1 cellular context compared by ENCODE assay signal in the genomic region with DNA sequence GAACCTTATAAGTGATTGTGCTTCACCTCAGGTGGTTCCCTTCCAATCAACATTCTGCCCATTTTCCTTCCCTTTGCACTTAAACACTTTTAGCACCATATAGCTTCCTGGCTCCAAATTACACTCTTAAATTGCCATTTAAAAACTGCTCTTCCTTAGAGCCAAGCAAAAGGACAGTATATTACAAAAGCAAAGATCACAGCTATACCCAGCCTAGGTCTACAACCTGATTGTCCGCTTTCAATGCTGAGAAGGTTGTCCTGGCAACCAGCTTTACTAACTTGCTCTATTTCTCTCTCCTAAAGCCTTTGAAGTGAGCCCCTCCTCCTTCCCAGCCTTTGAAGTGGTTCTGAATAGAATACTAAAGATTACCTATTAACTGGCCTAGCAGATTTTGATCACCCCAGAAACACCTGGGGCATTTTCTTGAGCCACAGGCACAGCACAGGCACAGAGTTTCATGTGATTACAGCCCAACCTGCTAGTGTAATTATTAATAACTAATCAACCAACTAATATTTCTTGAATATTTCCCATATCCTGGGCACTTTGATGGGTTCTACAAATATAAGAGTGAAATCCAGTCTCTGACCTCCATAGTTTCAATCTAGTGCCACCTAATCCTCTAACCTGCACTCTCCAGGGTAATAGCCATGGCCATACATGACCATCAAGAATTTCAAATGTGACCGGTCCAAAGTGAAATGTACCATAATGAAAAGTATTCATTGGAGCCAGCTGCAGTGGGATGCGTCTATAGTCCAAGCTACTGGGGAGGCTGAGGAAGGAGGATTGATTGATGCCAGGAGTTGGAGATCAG.
A peak's percentile ranks its signal among the peaks of the same experiment; 100 is the strongest.
TF ChIP-seq lines count a peak whose summit lies in the region.

No MANE protein-coding gene starts in this region.

TF ChIP-seq in HepG2, 621 proteins besides CTCF, POLR2A, EP300 and RAD21 (continued from another document and continues in another):
- TF ChIP-seq, protein P1, sequence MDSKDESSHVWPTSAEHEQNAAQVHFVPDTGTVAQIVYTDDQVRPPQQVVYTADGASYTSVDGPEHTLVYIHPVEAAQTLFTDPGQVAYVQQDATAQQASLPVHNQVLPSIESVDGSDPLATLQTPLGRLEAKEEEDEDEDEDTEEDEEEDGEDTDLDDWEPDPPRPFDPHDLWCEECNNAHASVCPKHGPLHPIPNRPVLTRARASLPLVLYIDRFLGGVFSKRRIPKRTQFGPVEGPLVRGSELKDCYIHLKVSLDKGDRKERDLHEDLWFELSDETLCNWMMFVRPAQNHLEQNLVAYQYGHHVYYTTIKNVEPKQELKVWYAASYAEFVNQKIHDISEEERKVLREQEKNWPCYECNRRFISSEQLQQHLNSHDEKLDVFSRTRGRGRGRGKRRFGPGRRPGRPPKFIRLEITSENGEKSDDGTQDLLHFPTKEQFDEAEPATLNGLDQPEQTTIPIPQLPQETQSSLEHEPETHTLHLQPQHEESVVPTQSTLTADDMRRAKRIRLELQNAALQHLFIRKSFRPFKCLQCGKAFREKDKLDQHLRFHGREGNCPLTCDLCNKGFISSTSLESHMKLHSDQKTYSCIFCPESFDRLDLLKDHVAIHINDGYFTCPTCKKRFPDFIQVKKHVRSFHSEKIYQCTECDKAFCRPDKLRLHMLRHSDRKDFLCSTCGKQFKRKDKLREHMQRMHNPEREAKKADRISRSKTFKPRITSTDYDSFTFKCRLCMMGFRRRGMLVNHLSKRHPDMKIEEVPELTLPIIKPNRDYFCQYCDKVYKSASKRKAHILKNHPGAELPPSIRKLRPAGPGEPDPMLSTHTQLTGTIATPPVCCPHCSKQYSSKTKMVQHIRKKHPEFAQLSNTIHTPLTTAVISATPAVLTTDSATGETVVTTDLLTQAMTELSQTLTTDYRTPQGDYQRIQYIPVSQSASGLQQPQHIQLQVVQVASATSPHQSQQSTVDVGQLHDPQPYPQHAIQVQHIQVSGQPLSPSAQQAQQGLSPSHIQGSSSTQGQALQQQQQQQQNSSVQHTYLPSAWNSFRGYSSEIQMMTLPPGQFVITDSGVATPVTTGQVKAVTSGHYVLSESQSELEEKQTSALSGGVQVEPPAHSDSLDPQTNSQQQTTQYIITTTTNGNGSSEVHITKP (CRISPR knock-in tag; IDR thresholded peaks at IDR 0.05; ENCODE audit: low read depth) = no peak
- no peak for TF ChIP-seq PRMT3 (CRISPR knock-in tag; IDR thresholded peaks at IDR 0.05; ENCODE audit: borderline replicate concordance, low read depth)
- no peak for TF ChIP-seq ZNF773 (CRISPR knock-in tag; IDR thresholded peaks at IDR 0.05; ENCODE audit: borderline replicate concordance)
- TF ChIP-seq, protein P2, sequence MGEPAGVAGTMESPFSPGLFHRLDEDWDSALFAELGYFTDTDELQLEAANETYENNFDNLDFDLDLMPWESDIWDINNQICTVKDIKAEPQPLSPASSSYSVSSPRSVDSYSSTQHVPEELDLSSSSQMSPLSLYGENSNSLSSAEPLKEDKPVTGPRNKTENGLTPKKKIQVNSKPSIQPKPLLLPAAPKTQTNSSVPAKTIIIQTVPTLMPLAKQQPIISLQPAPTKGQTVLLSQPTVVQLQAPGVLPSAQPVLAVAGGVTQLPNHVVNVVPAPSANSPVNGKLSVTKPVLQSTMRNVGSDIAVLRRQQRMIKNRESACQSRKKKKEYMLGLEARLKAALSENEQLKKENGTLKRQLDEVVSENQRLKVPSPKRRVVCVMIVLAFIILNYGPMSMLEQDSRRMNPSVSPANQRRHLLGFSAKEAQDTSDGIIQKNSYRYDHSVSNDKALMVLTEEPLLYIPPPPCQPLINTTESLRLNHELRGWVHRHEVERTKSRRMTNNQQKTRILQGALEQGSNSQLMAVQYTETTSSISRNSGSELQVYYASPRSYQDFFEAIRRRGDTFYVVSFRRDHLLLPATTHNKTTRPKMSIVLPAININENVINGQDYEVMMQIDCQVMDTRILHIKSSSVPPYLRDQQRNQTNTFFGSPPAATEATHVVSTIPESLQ (CRISPR knock-in tag; conservative IDR thresholded peaks at IDR 0.05) = no peak
- TF ChIP-seq, protein P3, sequence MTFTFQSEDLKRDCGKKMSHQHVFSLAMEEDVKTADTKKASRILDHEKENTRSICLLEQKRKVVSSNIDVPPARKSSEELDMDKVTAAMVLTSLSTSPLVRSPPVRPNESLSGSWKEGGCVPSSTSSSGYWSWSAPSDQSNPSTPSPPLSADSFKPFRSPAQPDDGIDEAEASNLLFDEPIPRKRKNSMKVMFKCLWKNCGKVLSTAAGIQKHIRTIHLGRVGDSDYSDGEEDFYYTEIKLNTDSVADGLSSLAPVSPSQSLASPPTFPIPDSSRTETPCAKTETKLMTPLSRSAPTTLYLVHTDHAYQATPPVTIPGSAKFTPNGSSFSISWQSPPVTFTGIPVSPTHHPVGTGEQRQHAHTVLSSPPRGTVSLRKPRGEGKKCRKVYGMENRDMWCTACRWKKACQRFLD (CRISPR knock-in tag; IDR thresholded peaks at IDR 0.05; ENCODE audit: borderline replicate concordance) = no peak
- TF ChIP-seq ZNF292 (CRISPR knock-in tag; IDR thresholded peaks at IDR 0.05; ENCODE audit: borderline replicate concordance, low read depth) = peak; percentile 72; the same call in 1 of the 2 replicates
- no peak; the same call in 1 of the 2 replicates for TF ChIP-seq ZNF615 (CRISPR knock-in tag; IDR thresholded peaks at IDR 0.05; ENCODE audit: borderline replicate concordance)
- TF ChIP-seq, protein P4, sequence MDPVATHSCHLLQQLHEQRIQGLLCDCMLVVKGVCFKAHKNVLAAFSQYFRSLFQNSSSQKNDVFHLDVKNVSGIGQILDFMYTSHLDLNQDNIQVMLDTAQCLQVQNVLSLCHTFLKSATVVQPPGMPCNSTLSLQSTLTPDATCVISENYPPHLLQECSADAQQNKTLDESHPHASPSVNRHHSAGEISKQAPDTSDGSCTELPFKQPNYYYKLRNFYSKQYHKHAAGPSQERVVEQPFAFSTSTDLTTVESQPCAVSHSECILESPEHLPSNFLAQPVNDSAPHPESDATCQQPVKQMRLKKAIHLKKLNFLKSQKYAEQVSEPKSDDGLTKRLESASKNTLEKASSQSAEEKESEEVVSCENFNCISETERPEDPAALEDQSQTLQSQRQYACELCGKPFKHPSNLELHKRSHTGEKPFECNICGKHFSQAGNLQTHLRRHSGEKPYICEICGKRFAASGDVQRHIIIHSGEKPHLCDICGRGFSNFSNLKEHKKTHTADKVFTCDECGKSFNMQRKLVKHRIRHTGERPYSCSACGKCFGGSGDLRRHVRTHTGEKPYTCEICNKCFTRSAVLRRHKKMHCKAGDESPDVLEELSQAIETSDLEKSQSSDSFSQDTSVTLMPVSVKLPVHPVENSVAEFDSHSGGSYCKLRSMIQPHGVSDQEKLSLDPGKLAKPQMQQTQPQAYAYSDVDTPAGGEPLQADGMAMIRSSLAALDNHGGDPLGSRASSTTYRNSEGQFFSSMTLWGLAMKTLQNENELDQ (CRISPR knock-in tag; IDR thresholded peaks at IDR 0.05; ENCODE audit: borderline replicate concordance) = no peak
- no peak for TF ChIP-seq SKI (IDR thresholded peaks at IDR 0.05; ENCODE audit: partially characterized antibody)
- TF ChIP-seq, protein P5, sequence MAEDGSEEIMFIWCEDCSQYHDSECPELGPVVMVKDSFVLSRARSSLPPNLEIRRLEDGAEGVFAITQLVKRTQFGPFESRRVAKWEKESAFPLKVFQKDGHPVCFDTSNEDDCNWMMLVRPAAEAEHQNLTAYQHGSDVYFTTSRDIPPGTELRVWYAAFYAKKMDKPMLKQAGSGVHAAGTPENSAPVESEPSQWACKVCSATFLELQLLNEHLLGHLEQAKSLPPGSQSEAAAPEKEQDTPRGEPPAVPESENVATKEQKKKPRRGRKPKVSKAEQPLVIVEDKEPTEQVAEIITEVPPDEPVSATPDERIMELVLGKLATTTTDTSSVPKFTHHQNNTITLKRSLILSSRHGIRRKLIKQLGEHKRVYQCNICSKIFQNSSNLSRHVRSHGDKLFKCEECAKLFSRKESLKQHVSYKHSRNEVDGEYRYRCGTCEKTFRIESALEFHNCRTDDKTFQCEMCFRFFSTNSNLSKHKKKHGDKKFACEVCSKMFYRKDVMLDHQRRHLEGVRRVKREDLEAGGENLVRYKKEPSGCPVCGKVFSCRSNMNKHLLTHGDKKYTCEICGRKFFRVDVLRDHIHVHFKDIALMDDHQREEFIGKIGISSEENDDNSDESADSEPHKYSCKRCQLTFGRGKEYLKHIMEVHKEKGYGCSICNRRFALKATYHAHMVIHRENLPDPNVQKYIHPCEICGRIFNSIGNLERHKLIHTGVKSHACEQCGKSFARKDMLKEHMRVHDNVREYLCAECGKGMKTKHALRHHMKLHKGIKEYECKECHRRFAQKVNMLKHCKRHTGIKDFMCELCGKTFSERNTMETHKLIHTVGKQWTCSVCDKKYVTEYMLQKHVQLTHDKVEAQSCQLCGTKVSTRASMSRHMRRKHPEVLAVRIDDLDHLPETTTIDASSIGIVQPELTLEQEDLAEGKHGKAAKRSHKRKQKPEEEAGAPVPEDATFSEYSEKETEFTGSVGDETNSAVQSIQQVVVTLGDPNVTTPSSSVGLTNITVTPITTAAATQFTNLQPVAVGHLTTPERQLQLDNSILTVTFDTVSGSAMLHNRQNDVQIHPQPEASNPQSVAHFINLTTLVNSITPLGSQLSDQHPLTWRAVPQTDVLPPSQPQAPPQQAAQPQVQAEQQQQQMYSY (CRISPR knock-in tag; IDR thresholded peaks at IDR 0.05) = no peak
- TF ChIP-seq RBAK (CRISPR knock-in tag; IDR thresholded peaks at IDR 0.05) = no peak
- TF ChIP-seq, protein P6, sequence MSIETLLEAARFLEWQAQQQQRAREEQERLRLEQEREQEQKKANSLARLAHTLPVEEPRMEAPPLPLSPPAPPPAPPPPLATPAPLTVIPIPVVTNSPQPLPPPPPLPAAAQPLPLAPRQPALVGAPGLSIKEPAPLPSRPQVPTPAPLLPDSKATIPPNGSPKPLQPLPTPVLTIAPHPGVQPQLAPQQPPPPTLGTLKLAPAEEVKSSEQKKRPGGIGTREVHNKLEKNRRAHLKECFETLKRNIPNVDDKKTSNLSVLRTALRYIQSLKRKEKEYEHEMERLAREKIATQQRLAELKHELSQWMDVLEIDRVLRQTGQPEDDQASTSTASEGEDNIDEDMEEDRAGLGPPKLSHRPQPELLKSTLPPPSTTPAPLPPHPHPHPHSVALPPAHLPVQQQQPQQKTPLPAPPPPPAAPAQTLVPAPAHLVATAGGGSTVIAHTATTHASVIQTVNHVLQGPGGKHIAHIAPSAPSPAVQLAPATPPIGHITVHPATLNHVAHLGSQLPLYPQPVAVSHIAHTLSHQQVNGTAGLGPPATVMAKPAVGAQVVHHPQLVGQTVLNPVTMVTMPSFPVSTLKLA (IDR thresholded peaks at IDR 0.05) = no peak
- no peak for TF ChIP-seq ZNF12 (CRISPR knock-in tag; IDR thresholded peaks at IDR 0.05)
- TF ChIP-seq HES4 (CRISPR knock-in tag; IDR thresholded peaks at IDR 0.05; ENCODE audit: borderline replicate concordance) = no peak
- no peak for TF ChIP-seq ZNF567 (CRISPR knock-in tag; IDR thresholded peaks at IDR 0.05; ENCODE audit: borderline replicate concordance)
- TF ChIP-seq, protein P7, sequence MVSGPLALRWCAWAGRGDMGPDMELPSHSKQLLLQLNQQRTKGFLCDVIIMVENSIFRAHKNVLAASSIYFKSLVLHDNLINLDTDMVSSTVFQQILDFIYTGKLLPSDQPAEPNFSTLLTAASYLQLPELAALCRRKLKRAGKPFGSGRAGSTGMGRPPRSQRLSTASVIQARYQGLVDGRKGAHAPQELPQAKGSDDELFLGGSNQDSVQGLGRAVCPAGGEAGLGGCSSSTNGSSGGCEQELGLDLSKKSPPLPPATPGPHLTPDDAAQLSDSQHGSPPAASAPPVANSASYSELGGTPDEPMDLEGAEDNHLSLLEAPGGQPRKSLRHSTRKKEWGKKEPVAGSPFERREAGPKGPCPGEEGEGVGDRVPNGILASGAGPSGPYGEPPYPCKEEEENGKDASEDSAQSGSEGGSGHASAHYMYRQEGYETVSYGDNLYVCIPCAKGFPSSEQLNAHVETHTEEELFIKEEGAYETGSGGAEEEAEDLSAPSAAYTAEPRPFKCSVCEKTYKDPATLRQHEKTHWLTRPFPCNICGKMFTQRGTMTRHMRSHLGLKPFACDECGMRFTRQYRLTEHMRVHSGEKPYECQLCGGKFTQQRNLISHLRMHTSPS (CRISPR knock-in tag; IDR thresholded peaks at IDR 0.05; ENCODE audit: low read depth) = no peak
- TF ChIP-seq ZNF7 (CRISPR knock-in tag; IDR thresholded peaks at IDR 0.05) = no peak
- TF ChIP-seq ZNF614 (CRISPR knock-in tag; IDR thresholded peaks at IDR 0.05; ENCODE audit: borderline replicate concordance) = peak; percentile 70
- TF ChIP-seq NR2F2 (IDR thresholded peaks at IDR 0.05; ENCODE audit: borderline replicate concordance, low read depth) = peak; percentile 78; the same call in 1 of the 2 replicates
- no peak for TF ChIP-seq SMARCE1 (IDR thresholded peaks at IDR 0.05; ENCODE audit: borderline replicate concordance)
- TF ChIP-seq BRCA1 (CRISPR knock-in tag; IDR thresholded peaks at IDR 0.05) = no peak
- no peak for TF ChIP-seq RARG (CRISPR knock-in tag; IDR thresholded peaks at IDR 0.05; ENCODE audit: low read depth)
- TF ChIP-seq SOX5 (CRISPR knock-in tag; IDR thresholded peaks at IDR 0.05; ENCODE audit: borderline replicate concordance) = peak; percentile 93
- no peak for TF ChIP-seq ZNF296 (CRISPR knock-in tag; conservative IDR thresholded peaks at IDR 0.05)
- TF ChIP-seq, protein P8, sequence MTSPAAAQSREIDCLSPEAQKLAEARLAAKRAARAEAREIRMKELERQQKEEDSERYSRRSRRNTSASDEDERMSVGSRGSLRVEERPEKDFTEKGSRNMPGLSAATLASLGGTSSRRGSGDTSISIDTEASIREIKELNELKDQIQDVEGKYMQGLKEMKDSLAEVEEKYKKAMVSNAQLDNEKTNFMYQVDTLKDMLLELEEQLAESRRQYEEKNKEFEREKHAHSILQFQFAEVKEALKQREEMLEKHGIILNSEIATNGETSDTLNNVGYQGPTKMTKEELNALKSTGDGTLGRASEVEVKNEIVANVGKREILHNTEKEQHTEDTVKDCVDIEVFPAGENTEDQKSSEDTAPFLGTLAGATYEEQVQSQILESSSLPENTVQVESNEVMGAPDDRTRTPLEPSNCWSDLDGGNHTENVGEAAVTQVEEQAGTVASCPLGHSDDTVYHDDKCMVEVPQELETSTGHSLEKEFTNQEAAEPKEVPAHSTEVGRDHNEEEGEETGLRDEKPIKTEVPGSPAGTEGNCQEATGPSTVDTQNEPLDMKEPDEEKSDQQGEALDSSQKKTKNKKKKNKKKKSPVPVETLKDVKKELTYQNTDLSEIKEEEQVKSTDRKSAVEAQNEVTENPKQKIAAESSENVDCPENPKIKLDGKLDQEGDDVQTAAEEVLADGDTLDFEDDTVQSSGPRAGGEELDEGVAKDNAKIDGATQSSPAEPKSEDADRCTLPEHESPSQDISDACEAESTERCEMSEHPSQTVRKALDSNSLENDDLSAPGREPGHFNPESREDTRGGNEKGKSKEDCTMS (CRISPR knock-in tag; conservative IDR thresholded peaks at IDR 0.05) = no peak
- 0 out of 2 replicates have a peak, but pooled peaks have one; percentile 38 for TF ChIP-seq TGIF2 (CRISPR knock-in tag; IDR thresholded peaks at IDR 0.05)
- no peak for TF ChIP-seq ZNF256 (CRISPR knock-in tag; conservative IDR thresholded peaks at IDR 0.05)
- no peak for TF ChIP-seq ZNF720 (CRISPR knock-in tag; IDR thresholded peaks at IDR 0.05)
- TF ChIP-seq ZNF451 (CRISPR knock-in tag; IDR thresholded peaks at IDR 0.05) = no peak
- no peak for TF ChIP-seq ZNF558 (CRISPR knock-in tag; IDR thresholded peaks at IDR 0.05; ENCODE audit: borderline replicate concordance)
- no peak for TF ChIP-seq ZNF781 (CRISPR knock-in tag; IDR thresholded peaks at IDR 0.05; ENCODE audit: borderline replicate concordance, not compliant biosample characterization)
- 0 out of 2 replicates have a peak, but pooled peaks have one; percentile 80 for TF ChIP-seq HNRNPUL1 (IDR thresholded peaks at IDR 0.05; ENCODE audit: low read depth, low read length)
- no peak for TF ChIP-seq RORA (CRISPR knock-in tag; IDR thresholded peaks at IDR 0.05)
